ENCODE assay signal across 6 cellular contexts in genomic region chr6:166659581-166659980, GRCh38.
"Had no signal": no experiment of that assay in that cellular context is flagged by ENCODE, and none has a peak within 500 bp of the region (broad histone marks: within the 10 kb centered on the region; RNA-seq: fewer than 3 reads in every experiment).

No MANE protein-coding gene starts in this region.

- H3K4me3 ChIP-seq: K562 had no signal

- H3K27ac ChIP-seq: HL-60 had no signal

- DNase-seq: IMR-90, KBM-7 had no signal

- H3K27ac Mint-ChIP-seq: IgD-negative memory B cell had no signal

- ATAC-seq: HepG2, K562 had no signal

- H3K9me3 Mint-ChIP-seq: IgD-negative memory B cell had no signal
